In the genomic region with DNA sequence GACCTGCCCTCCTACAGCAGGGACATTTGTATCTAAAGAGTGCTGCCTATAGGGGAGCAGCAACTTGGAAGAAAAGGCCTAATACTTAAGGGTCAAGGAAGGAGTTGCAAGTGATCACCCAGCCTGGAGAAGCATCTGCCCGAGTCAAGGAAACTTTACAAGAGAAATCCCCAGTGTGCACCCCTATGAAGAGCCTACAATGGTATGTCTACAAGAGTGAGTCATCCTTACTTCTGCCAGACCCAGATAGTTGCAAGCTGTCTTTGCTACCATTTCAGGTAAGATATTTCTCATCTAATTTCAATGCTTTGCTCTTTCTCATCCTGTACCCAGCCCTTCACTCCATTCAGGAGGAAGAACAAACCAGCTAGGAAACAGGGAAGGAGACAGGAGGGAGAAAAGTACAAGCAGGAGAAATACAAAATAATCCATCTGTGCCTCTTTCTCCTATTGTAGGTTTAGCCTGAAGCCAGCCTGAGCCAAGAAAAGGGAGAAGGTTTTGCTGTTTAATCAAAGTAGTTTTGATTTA, we compare ENCODE assay signal across 1 cellular context.
A peak's percentile ranks its signal among the peaks of the same experiment; 100 is the strongest.
TF ChIP-seq lines count a peak whose summit lies in the region.

No MANE protein-coding gene starts in this region.

TF ChIP-seq in H1, 55 proteins besides CTCF, POLR2A, EP300 and RAD21:
- TF ChIP-seq CREB1 (IDR thresholded peaks at IDR 0.05), result no peak
- TF ChIP-seq JUND (IDR thresholded peaks at IDR 0.05; ENCODE audit: low read length), result peak; percentile 84
TF ChIP-seq in H1: peak in this region for 1.
